In genomic region chr1:236841341-236841740, GRCh38 we compare ENCODE assay signal across 27 cellular contexts. TPM values are rescaled to one million over a fixed set of nuclear protein-coding genes. Genes with fewer than 3 reads are reported as not detected.
DNase-seq lines count a peak whose midpoint lies in the region; ATAC-seq, FAIRE-seq and TF ChIP-seq lines count a peak whose summit lies in the region.
"Had no signal": no experiment of that assay in that cellular context is flagged by ENCODE, and none has a peak within 500 bp of the region (broad histone marks: within the 10 kb centered on the region; RNA-seq: fewer than 3 reads in every experiment).

No MANE protein-coding gene starts in this region.

- H3K27ac Mint-ChIP-seq in activated T-cell treated with anti-CD3 and anti-CD28 coated beads, Interleukin-2, amount 50 U/mL, for 72 hours = peak overlapping the region; percentile 73
- H3K27ac Mint-ChIP-seq: B cell; CD4-positive, alpha-beta T cell; CD8-positive, alpha-beta T cell had no signal

- H3K27me3 Mint-ChIP-seq in activated T-cell treated with anti-CD3 and anti-CD28 coated beads, Interleukin-2, amount 50 U/mL, for 72 hours (ENCODE audit: low read depth) = no peaks in the 10 kb centered on the region
- H3K27me3 Mint-ChIP-seq: B cell; CD4-positive, alpha-beta T cell had no signal

- H3K36me3 ChIP-seq in body of pancreas (replicated peaks in 1 of 2; ENCODE audit: insufficient read depth in 1 of 2, low read depth in 2 of 2) (peaks cover 12 to 18% of the 10 kb centered on the region in 2 donors), aorta (ENCODE audit: control insufficient read depth in 1 of 2, insufficient read depth in 2 of 2, low read length in 1 of 2) (peaks cover 0 to 11% of the 10 kb centered on the region in 2 donors)

- no peak for ATAC-seq in activated T-cell treated with anti-CD3 and anti-CD28 coated beads, Interleukin-2, amount 50 U/mL, for 72 hours (replicated peaks in 1 of 2)
- ATAC-seq in body of pancreas (no peak), aorta (ENCODE audit: low FRiP score) (no peak), GM18520 (IDR thresholded peaks at IDR 0.05; ENCODE audit: unreplicated experiment) (no peak)
- ATAC-seq: A549; CD8-positive, alpha-beta T cell; GM12878 had no signal

- H3K4me3 ChIP-seq in body of pancreas (no peak overlapping the region), aorta (ENCODE audit: low read length in 2 of 2) (no peak overlapping the region)
- H3K4me3 ChIP-seq: A549; BLaER1 treated with 17β-estradiol and CSF1 and Interleukin-3, amounts not matched to agents 10 nM and 100 nM; GM12878 had no signal

- no peaks in the 10 kb centered on the region for H3K9me3 Mint-ChIP-seq in activated T-cell treated with anti-CD3 and anti-CD28 coated beads, Interleukin-2, amount 50 U/mL, for 72 hours
- H3K9me3 Mint-ChIP-seq: CD4-positive, alpha-beta T cell; CD8-positive, alpha-beta T cell had no signal

- H3K4me1 ChIP-seq in body of pancreas (peaks cover 29% of the 10 kb centered on the region), aorta (ENCODE audit: control insufficient read depth in 1 of 2, insufficient read depth in 2 of 2, low read length in 2 of 2) (peaks cover 0 to 2% of the 10 kb centered on the region in 2 donors)
- H3K4me1 ChIP-seq: A549, Caco-2 had no signal

- DNase-seq in activated T-cell treated with anti-CD3 and anti-CD28 coated beads, Interleukin-2, amount 50 U/mL, for 72 hours = no peak
- DNase-seq in activated T-cell treated with anti-CD3 and anti-CD28 coated beads, Interleukin-2, amount 50 U/mL, for 1 hour = no peak
- DNase-seq in D721Med (ENCODE audit: insufficient read length, low spot score) (no peak), body of pancreas (peak; percentile 11 to 73 (median 44)), aorta (no peak)
- DNase-seq: AML-193; Caco-2; Calu3; CD4-positive, alpha-beta T cell; CD8-positive, alpha-beta T cell; DMS 273 treated with DMSO at 0.1 percent for 48 hours; DMS153; DMS53; DMS79; DND-41; EL; GDM1 had no signal

- H3K27me3 ChIP-seq in body of pancreas = no peaks in the 10 kb centered on the region
- H3K27me3 ChIP-seq in aorta (ENCODE audit: control insufficient read depth in 1 of 2, insufficient read depth in 2 of 2, low read length in 1 of 2) = no peaks in the 10 kb centered on the region
- H3K27me3 ChIP-seq: BLaER1 treated with 17β-estradiol and CSF1 and Interleukin-3, amounts not matched to agents 10 nM and 100 nM had no signal

- 66 to 75% methylated on average over 2 of the region's 2 CpGs for WGBS in body of pancreas, 2 donors
- 96 to 98% methylated on average over 2 of the region's 2 CpGs for WGBS in aorta, 2 donors

- no peak overlapping the region for H3K4me3 Mint-ChIP-seq in activated T-cell treated with anti-CD3 and anti-CD28 coated beads, Interleukin-2, amount 50 U/mL, for 72 hours
- H3K4me3 Mint-ChIP-seq: B cell; CD4-positive, alpha-beta T cell; CD8-positive, alpha-beta T cell had no signal

- FAIRE-seq in D721Med (lab: Jason Lieb, UNC) = peak; percentile 32
- FAIRE-seq: A549, GM12878, GM12892, GM18507, GM19239 had no signal

- TF ChIP-seq CTCF in D721Med (IDR thresholded peaks at IDR 0.05; ENCODE audit: insufficient read depth, missing control alignments) (no peak), body of pancreas (IDR thresholded peaks at IDR 0.05) (no peak)

- H3K9me3 ChIP-seq in body of pancreas (no peaks in the 10 kb centered on the region), aorta (ENCODE audit: control insufficient read depth, low read length) (no peaks in the 10 kb centered on the region)
- H3K9me3 ChIP-seq: A549; BLaER1 treated with 17β-estradiol and CSF1 and Interleukin-3, amounts not matched to agents 10 nM and 100 nM; Caco-2 had no signal

- TF ChIP-seq POLR2A in body of pancreas (IDR thresholded peaks at IDR 0.05) = no peak

- intact Hi-C loops in body of pancreas (cut with DNase I) = no loop called here
- intact Hi-C loops in aorta (cut with DNase I) = no loop called here

- H3K27ac ChIP-seq in body of pancreas (no peak overlapping the region), aorta (ENCODE audit: low read depth in 1 of 2, low read length in 2 of 2) (no peak overlapping the region)
- H3K27ac ChIP-seq: 22Rv1; A549; BLaER1 treated with 17β-estradiol and CSF1 and Interleukin-3, amounts not matched to agents 10 nM and 100 nM; C4-2B had no signal

- H3K4me1 Mint-ChIP-seq in activated T-cell treated with anti-CD3 and anti-CD28 coated beads, Interleukin-2, amount 50 U/mL, for 72 hours (ENCODE audit: low read depth) = no peaks in the 10 kb centered on the region
- H3K4me1 Mint-ChIP-seq: B cell had no signal

- H3K36me3 Mint-ChIP-seq in activated T-cell treated with anti-CD3 and anti-CD28 coated beads, Interleukin-2, amount 50 U/mL, for 72 hours (ENCODE audit: insufficient read depth in 2 of 2) = peaks cover 2 to 15% of the 10 kb centered on the region in 2 donors

RNA-seq across cellular contexts. Expression of gene MTR, which starts 46.2 kb away (rescaled TPM):
- 10 to 100 TPM; 61.1 to 69.8 TPM for total RNA-seq in activated T-cell treated with anti-CD3 and anti-CD28 coated beads, Interleukin-2, amount 50 U/mL, for 72 hours
- total RNA-seq in body of pancreas (10 to 100 TPM; 26.7 to 29.8 TPM), aorta (10 to 100 TPM; 54.3 to 59.5 TPM)
- 1 to 10 TPM; 4.6 to 10.0 TPM for polyA plus RNA-seq in aorta

Comparison
In these comparisons a context has a peak if more than half of its experiments do, and no peak if none do; other contexts are left out.
1. DNase-seq: peak in body of pancreas (4 of 4); none in activated T-cell treated with anti-CD3 and anti-CD28 coated beads, Interleukin-2, amount 50 U/mL, for 72 hours (0 of 2), activated T-cell treated with anti-CD3 and anti-CD28 coated beads, Interleukin-2, amount 50 U/mL, for 1 hour (single experiment), D721Med (single experiment) and aorta (0 of 2).